8 cellular contexts compared by ENCODE assay signal in the genomic region with DNA sequence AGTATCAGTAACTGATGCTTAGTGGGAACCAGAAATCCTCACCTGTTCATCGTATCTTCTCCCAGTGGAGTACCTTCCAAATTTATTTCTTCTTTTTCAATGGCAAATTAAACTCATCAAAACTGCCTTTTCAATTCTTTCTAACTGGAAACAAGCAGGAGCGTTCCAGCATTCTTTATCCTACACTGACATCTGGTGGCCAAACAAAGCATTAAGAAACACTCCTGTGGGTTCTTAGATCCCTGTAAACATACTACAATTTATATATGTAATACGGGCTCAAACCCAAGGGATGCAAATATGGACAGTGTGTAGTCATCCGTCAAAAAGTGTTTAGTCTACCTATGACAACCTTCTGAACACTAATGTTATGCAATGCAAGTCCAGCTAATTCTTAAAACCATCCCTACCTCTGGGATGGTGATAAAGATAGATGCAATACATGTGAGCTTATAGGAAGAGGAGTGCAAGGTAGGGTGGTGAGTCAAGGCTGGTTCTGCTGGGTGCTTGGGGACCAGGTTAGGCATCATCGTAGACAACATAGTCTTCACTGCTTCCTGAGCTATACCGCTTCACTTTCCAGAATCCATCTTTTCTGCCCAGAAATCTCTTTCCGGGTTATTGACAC.
DNase-seq lines count a peak whose midpoint lies in the region; FAIRE-seq and TF ChIP-seq lines count a peak whose summit lies in the region.

No MANE protein-coding gene starts in this region.

- no peaks in the 10 kb centered on the region for H3K9me3 Mint-ChIP-seq in H9

- H3T11ph ChIP-seq in H9 (ENCODE audit: low read length) = no peak overlapping the region

- no peak overlapping the region for H3K9ac ChIP-seq in H9 (ENCODE audit: extremely low read depth, insufficient read length, low read length)

- H2BK12ac ChIP-seq in H9 (ENCODE audit: insufficient read length, low read depth, low read length) = no peak overlapping the region

- peak; percentile 90 for TF ChIP-seq CTCF in H9 (conservative IDR thresholded peaks at IDR 0.05)

- H2BK120ac ChIP-seq in H9 (ENCODE audit: low read depth, low read length, poor library complexity, severe bottlenecking) = no peak overlapping the region

- H3K4ac ChIP-seq in H9 (ENCODE audit: low read depth, low read length) = no peak overlapping the region

- no peak overlapping the region for H4K91ac ChIP-seq in H9 (ENCODE audit: insufficient read length, low read depth, low read length)

- H3K14ac ChIP-seq in H9 (ENCODE audit: insufficient read depth, low read length) = no peak overlapping the region

- H3K27ac Mint-ChIP-seq in H9 = no peak overlapping the region

- no peak overlapping the region for H3K18ac ChIP-seq in H9 (ENCODE audit: insufficient read length, low read depth, low read length)

- H3K4me2 ChIP-seq in H9 (ENCODE audit: insufficient read depth, insufficient read length, low read length) = no peak overlapping the region

- FAIRE-seq in TTC549 (lab: Jason Lieb, UNC) = peak; percentile 86

- H3K27me3 ChIP-seq in H9 (ENCODE audit: insufficient read depth, low read length) = no peaks in the 10 kb centered on the region

- H3K79me1 ChIP-seq in H9 (ENCODE audit: insufficient read depth, low read depth, low read length, poor library complexity, severe bottlenecking) = no peaks in the 10 kb centered on the region

- H3K36me3 Mint-ChIP-seq in H9 (ENCODE audit: insufficient read depth in 1 of 3, low read depth in 3 of 3) = no peaks in the 10 kb centered on the region

- no peak overlapping the region for H3K23ac ChIP-seq in H9 (ENCODE audit: insufficient read length, low read depth, low read length)

- H3K9me3 ChIP-seq in H9 (ENCODE audit: control insufficient read depth, low read depth, low read length) = no peaks in the 10 kb centered on the region

- no peak overlapping the region for H2BK15ac ChIP-seq in H9 (ENCODE audit: low read depth, low read length)

- H3K79me2 ChIP-seq in H9 (ENCODE audit: insufficient read depth, low read length) = no peaks in the 10 kb centered on the region

- peaks cover 3% of the 10 kb centered on the region for H3K27me3 Mint-ChIP-seq in H9 (ENCODE audit: low read depth)

- H3K27ac ChIP-seq in H9 (ENCODE audit: insufficient read length, low read depth, low read length) = no peak overlapping the region

- peak in 2 of 3 donors; percentile 2 to 12 for DNase-seq in stimulated activated CD4-positive, alpha-beta T cell treated with anti-CD3 and anti-CD28 coated beads, TNF-alpha, amount 100 ng/mL, for 48 hours (ENCODE audit: low read depth in 3 of 3)
- DNase-seq in stimulated activated CD4-positive, alpha-beta T cell treated with anti-CD3 and anti-CD28 coated beads, Interleukin-1b, Interleukin-23, amount 100 ng/mL, for 48 hours = no peak
- DNase-seq in H9 = peak; percentile 33
- peak; percentile 53 for DNase-seq in NCI-H1105 treated with DMSO at 0.1 percent for 48 hours (lab: John Stamatoyannopoulos, UW)
- peak; percentile 65 for DNase-seq in globus pallidus (ENCODE audit: low spot score)
- DNase-seq in smooth muscle cell of the brain vasculature (ENCODE audit: low read depth, low spot score) = peak; percentile 20
- DNase-seq in activated CD8-positive, alpha-beta memory T cell treated with anti-CD3 and anti-CD28 coated beads for 24 hours = no peak

- H4K20me1 ChIP-seq in H9 (ENCODE audit: control insufficient read depth, insufficient read depth, insufficient read length) = no peaks in the 10 kb centered on the region

- H3K23me2 ChIP-seq in H9 (ENCODE audit: insufficient read length, low read depth, low read length, poor library complexity, severe bottlenecking) = no peaks in the 10 kb centered on the region

- whole genome bisulfite sequencing in H9 (ENCODE audit: extremely low coverage, insufficient read length, low lambda C conversion rate) = no CpG with 5 or more reads among the region's 7 CpGs

- no peak overlapping the region for H2AFZ ChIP-seq in H9 (ENCODE audit: low read length)

- no peak overlapping the region for H2BK5ac ChIP-seq in H9 (ENCODE audit: insufficient read length, low read length)

- H3K4me1 Mint-ChIP-seq in H9 = peaks cover 17 to 20% of the 10 kb centered on the region in 2 experiments

- no peak overlapping the region for H2BK20ac ChIP-seq in H9 (ENCODE audit: low read depth, low read length, poor library complexity, severe bottlenecking)

- H3K4me3 Mint-ChIP-seq in H9 = no peak overlapping the region

- no peak overlapping the region for H4K5ac ChIP-seq in H9 (ENCODE audit: insufficient read length, low read depth, low read length)

- no peak overlapping the region for H4K8ac ChIP-seq in H9 (replicated peaks; ENCODE audit: insufficient read length, low read depth, low read length)

- no peaks in the 10 kb centered on the region for H3K4me1 ChIP-seq in H9 (ENCODE audit: insufficient read depth, low read length)

- no peak overlapping the region for H2AK5ac ChIP-seq in H9 (ENCODE audit: insufficient read length, low read length)

- H3K56ac ChIP-seq in H9 (ENCODE audit: insufficient read length, low read depth, low read length) = no peak overlapping the region

Comparison
In these comparisons a context has a peak if more than half of its experiments do, and no peak if none do; other contexts are left out.
1. DNase-seq: peak in stimulated activated CD4-positive, alpha-beta T cell treated with anti-CD3 and anti-CD28 coated beads, TNF-alpha, amount 100 ng/mL, for 48 hours (2 of 3), H9 (single experiment), NCI-H1105 treated with DMSO at 0.1 percent for 48 hours (single experiment), globus pallidus (single experiment) and smooth muscle cell of the brain vasculature (single experiment); none in stimulated activated CD4-positive, alpha-beta T cell treated with anti-CD3 and anti-CD28 coated beads, Interleukin-1b, Interleukin-23, amount 100 ng/mL, for 48 hours (single experiment) and activated CD8-positive, alpha-beta memory T cell treated with anti-CD3 and anti-CD28 coated beads for 24 hours (single experiment).